In genomic region chr16:25596194-25596593, GRCh38 we compare ENCODE assay signal across 9 cellular contexts.
"Had no signal": no experiment of that assay in that cellular context is flagged by ENCODE, and none has a peak within 500 bp of the region (broad histone marks: within the 10 kb centered on the region; RNA-seq: fewer than 3 reads in every experiment).

No MANE protein-coding gene starts in this region.

- ATAC-seq: GM23338, HCT116 had no signal

- H3K4me2 ChIP-seq: GM23338 had no signal

- H3K9me3 ChIP-seq: HAP-1 had no signal

- H3K4me3 ChIP-seq: GM23248, GM23338, HAP-1 had no signal

- H3K27ac ChIP-seq: GM23248 had no signal

- H3K4me1 ChIP-seq: HAP-1 had no signal

- DNase-seq: GM23248, GOT3, H7, H9, HCEC 1CT, HFFc6 had no signal

- H2AFZ ChIP-seq: GM23248, GM23338 had no signal

- H3K36me3 ChIP-seq: HAP-1 had no signal

- H3K9ac ChIP-seq: GM23248 had no signal
